In genomic region chr7:109351493-109351892, GRCh38 we compare ENCODE assay signal across 11 cellular contexts.
"Had no signal": no experiment of that assay in that cellular context is flagged by ENCODE, and none has a peak within 500 bp of the region (broad histone marks: within the 10 kb centered on the region; RNA-seq: fewer than 3 reads in every experiment).

No MANE protein-coding gene starts in this region.

- H3K4me3 ChIP-seq: GM23248, GM23338, HAP-1 had no signal

- H3K4me1 Mint-ChIP-seq: GM23338, H9 had no signal

- H3K4me3 Mint-ChIP-seq: GM23338, H9, HFFc6 had no signal

- H2AFZ ChIP-seq: GM23248, GM23338 had no signal

- H3K9me3 Mint-ChIP-seq: GM23338, H9 had no signal

- H3K27ac Mint-ChIP-seq: GM23338, H9, HFFc6 had no signal

- H3K9ac ChIP-seq: GM23248 had no signal

- ATAC-seq: GM23338, HCT116 had no signal

- H3K36me3 ChIP-seq: HAP-1 had no signal

- H3K9me3 ChIP-seq: HAP-1 had no signal

- H3K4me1 ChIP-seq: HAP-1 had no signal

- H3K27ac ChIP-seq: GM23248 had no signal

- H3K4me2 ChIP-seq: GM23338 had no signal

- DNase-seq: GM23248, GOT3, H7, H9, HCEC 1CT, HFFc6 had no signal

- FAIRE-seq: H1, H54 had no signal
